In genomic region chr6:33432546-33432945, GRCh38 we compare ENCODE assay signal across 11 cellular contexts. TPM values are rescaled to one million over a fixed set of nuclear protein-coding genes. Genes with fewer than 3 reads are reported as not detected.
DNase-seq lines count a peak whose midpoint lies in the region; TF ChIP-seq lines count a peak whose summit lies in the region.
"Had no signal": no experiment of that assay in that cellular context is flagged by ENCODE, and none has a peak within 500 bp of the region (broad histone marks: within the 10 kb centered on the region; RNA-seq: fewer than 3 reads in every experiment).

No MANE protein-coding gene starts in this region.

- H3K27ac ChIP-seq in muscle layer of colon (ENCODE audit: low read depth, low read length) (peak overlapping the region; percentile 82), esophagus squamous epithelium (peak overlapping the region in 2 of 4 donors; percentile 69 to 96)

- peak overlapping the region; percentile 75 for H3K4me3 Mint-ChIP-seq in activated naive CD8-positive, alpha-beta T cell treated with anti-CD3 and anti-CD28 coated beads for 36 hours

- H3K4me3 ChIP-seq in muscle layer of colon (ENCODE audit: low read depth in 1 of 2, low read length in 2 of 2) (no peak overlapping the region), MG63 (no peak overlapping the region), esophagus squamous epithelium (no peak overlapping the region)
- H3K4me3 ChIP-seq: mucosa of descending colon had no signal

- peak overlapping the region; percentile 89 for H3K27ac Mint-ChIP-seq in activated naive CD8-positive, alpha-beta T cell treated with anti-CD3 and anti-CD28 coated beads for 36 hours

- H3K36me3 ChIP-seq in ES-I3 (ENCODE audit: insufficient read depth, low read length) = peaks cover 20% of the 10 kb centered on the region
- peaks cover 26% of the 10 kb centered on the region for H3K36me3 ChIP-seq in muscle layer of colon (ENCODE audit: insufficient read depth, low read length)
- H3K36me3 ChIP-seq in MG63 = no peaks in the 10 kb centered on the region
- H3K36me3 ChIP-seq in esophagus squamous epithelium = peaks cover 6 to 37% (median 14%) of the 10 kb centered on the region in 3 donors

- no peaks in the 10 kb centered on the region for H3K27me3 Mint-ChIP-seq in activated naive CD8-positive, alpha-beta T cell treated with anti-CD3 and anti-CD28 coated beads for 36 hours

- peak; percentile 4 for DNase-seq in AG20443 (ENCODE audit: low spot score)
- DNase-seq in activated naive CD8-positive, alpha-beta T cell treated with anti-CD3 and anti-CD28 coated beads for 36 hours = no peak
- no peak for DNase-seq in NCI-H1694 treated with DMSO at 0.1 percent for 48 hours (lab: John Stamatoyannopoulos, UW)
- no peak for DNase-seq in ecto neural progenitor cell (ENCODE audit: low spot score)
- no peak for DNase-seq in MG63
- no peak for DNase-seq in esophagus squamous epithelium (lab: John Stamatoyannopoulos, UW)
- DNase-seq: NCI-H1930, T1000 had no signal

- H3K9ac ChIP-seq in ES-I3 (ENCODE audit: low read depth, low read length) (peak overlapping the region; percentile 63), muscle layer of colon (ENCODE audit: low read length) (no peak overlapping the region)

- no peaks in the 10 kb centered on the region for H3K9me3 Mint-ChIP-seq in activated naive CD8-positive, alpha-beta T cell treated with anti-CD3 and anti-CD28 coated beads for 36 hours

- intact Hi-C loops in esophagus squamous epithelium (cut with DNase I) = no loop called here

- peaks cover 45% of the 10 kb centered on the region for H3K4me1 Mint-ChIP-seq in activated naive CD8-positive, alpha-beta T cell treated with anti-CD3 and anti-CD28 coated beads for 36 hours

- H3K36me3 Mint-ChIP-seq in activated naive CD8-positive, alpha-beta T cell treated with anti-CD3 and anti-CD28 coated beads for 36 hours = peaks cover 7% of the 10 kb centered on the region

- no peaks in the 10 kb centered on the region for H3K27me3 ChIP-seq in muscle layer of colon (ENCODE audit: control insufficient read depth in 1 of 2, insufficient read depth in 2 of 2, low read length in 2 of 2)
- H3K27me3 ChIP-seq in MG63 = no peaks in the 10 kb centered on the region
- H3K27me3 ChIP-seq in esophagus squamous epithelium = no peaks in the 10 kb centered on the region

- TF ChIP-seq POLR2A in esophagus squamous epithelium (IDR thresholded peaks at IDR 0.05) = no peak

- WGBS in esophagus squamous epithelium, 2 donors = 35 to 66% methylated on average over 2 to 7 of the region's 10 CpGs

- TF ChIP-seq CTCF in esophagus squamous epithelium (IDR thresholded peaks at IDR 0.05) = no peak

- peaks cover 44% of the 10 kb centered on the region for H3K4me1 ChIP-seq in ES-I3 (ENCODE audit: insufficient read depth, low read length)
- peaks cover 52% of the 10 kb centered on the region for H3K4me1 ChIP-seq in muscle layer of colon (ENCODE audit: insufficient read depth, low read length)
- H3K4me1 ChIP-seq in esophagus squamous epithelium = peaks cover 24 to 55% (median 35%) of the 10 kb centered on the region in 3 donors

- H3K9me3 ChIP-seq in ES-I3 (ENCODE audit: control insufficient read depth, insufficient read depth, low read length) (no peaks in the 10 kb centered on the region), muscle layer of colon (ENCODE audit: low read length) (no peaks in the 10 kb centered on the region), MG63 (no peaks in the 10 kb centered on the region), esophagus squamous epithelium (no peaks in the 10 kb centered on the region)
- H3K9me3 ChIP-seq: mucosa of descending colon had no signal

RNA-seq across cellular contexts. Expression of gene SYNGAP1, which starts 12.7 kb away (rescaled TPM):
- 10 to 100 TPM; 26.4 to 29.3 TPM for total RNA-seq in activated naive CD8-positive, alpha-beta T cell treated with anti-CD3 and anti-CD28 coated beads for 36 hours
- 0.92 and 0.96 TPM in 2 replicates for total RNA-seq in MG63 (2014; rRNA removed; shearing (Covaris generic); ENCODE audit: low replicate concordance)
- 1 to 10 TPM; 3.3 to 8.6 (median 4.1) TPM for total RNA-seq in esophagus squamous epithelium

RNA-seq across cellular contexts. Expression of gene CUTA, which starts 14.6 kb away (rescaled TPM):
- 100 to 1,000 TPM; 125 to 126 TPM for total RNA-seq in activated naive CD8-positive, alpha-beta T cell treated with anti-CD3 and anti-CD28 coated beads for 36 hours
- total RNA-seq in MG63 (2014; rRNA removed; shearing (Covaris generic); ENCODE audit: low replicate concordance) = 158 and 230 TPM in 2 replicates
- total RNA-seq in esophagus squamous epithelium = 10 to 100 TPM; 46.0 to 93.1 (median 69.4) TPM

RNA-seq across cellular contexts. Expression of gene PHF1, which starts 21.7 kb away (rescaled TPM):
- 10 to 100 TPM; 23.5 to 26.0 TPM for total RNA-seq in activated naive CD8-positive, alpha-beta T cell treated with anti-CD3 and anti-CD28 coated beads for 36 hours
- total RNA-seq in MG63 (2014; rRNA removed; shearing (Covaris generic); ENCODE audit: low replicate concordance) = 11.6 and 12.6 TPM in 2 replicates
- total RNA-seq in esophagus squamous epithelium = 10 to 100 TPM in 3 of 4 donors, 1 to 10 TPM in 1; 8.1 to 48.6 (median 17.3) TPM

RNA-seq across cellular contexts. Expression of gene ZBTB9, which starts 21.8 kb away (rescaled TPM):
- total RNA-seq in activated naive CD8-positive, alpha-beta T cell treated with anti-CD3 and anti-CD28 coated beads for 36 hours = 10 to 100 TPM; 11.3 to 11.7 TPM
- 5.6 and 6.9 TPM in 2 replicates for total RNA-seq in MG63 (2014; rRNA removed; shearing (Covaris generic); ENCODE audit: low replicate concordance)
- 1 to 10 TPM; 2.8 to 4.8 (median 3.3) TPM for total RNA-seq in esophagus squamous epithelium

RNA-seq across cellular contexts. Expression of gene KIFC1, which starts 40.9 kb away (rescaled TPM):
- 10 to 100 TPM; 74.1 to 76.9 TPM for total RNA-seq in activated naive CD8-positive, alpha-beta T cell treated with anti-CD3 and anti-CD28 coated beads for 36 hours
- total RNA-seq in MG63 (2014; rRNA removed; shearing (Covaris generic); ENCODE audit: low replicate concordance) = 36.6 and 45.5 TPM in 2 replicates
- 10 to 100 TPM in 2 of 4 donors, 1 to 10 TPM in 2; 9.6 to 38.9 (median 11.2) TPM for total RNA-seq in esophagus squamous epithelium
